1 cellular context compared by ENCODE assay signal in genomic region chr14:73394317-73394716, GRCh38.
TF ChIP-seq lines count a peak whose summit lies in the region.

No MANE protein-coding gene starts in this region.

TF ChIP-seq in WTC11, 78 proteins besides CTCF, POLR2A, EP300 and RAD21 (continued from another document):
- TF ChIP-seq ZBTB43 (CRISPR knock-in tag; IDR thresholded peaks at IDR 0.05) (no peak), ZNF317 (CRISPR knock-in tag; IDR thresholded peaks at IDR 0.05; ENCODE audit: borderline replicate concordance, low read depth) (no peak), CBFB (CRISPR knock-in tag; IDR thresholded peaks at IDR 0.05; ENCODE audit: low read depth) (no peak), ATF6 (CRISPR knock-in tag; IDR thresholded peaks at IDR 0.05) (no peak), SMAD4 (CRISPR knock-in tag; IDR thresholded peaks at IDR 0.05) (no peak), NFATC4 (CRISPR knock-in tag; IDR thresholded peaks at IDR 0.05) (no peak), CDX4 (CRISPR knock-in tag; IDR thresholded peaks at IDR 0.05; ENCODE audit: borderline replicate concordance) (no peak), IRF1 (CRISPR knock-in tag; IDR thresholded peaks at IDR 0.05) (no peak), USF1 (CRISPR knock-in tag; IDR thresholded peaks at IDR 0.05) (no peak), MAX (CRISPR knock-in tag; IDR thresholded peaks at IDR 0.05) (no peak), ZMAT4 (CRISPR knock-in tag; IDR thresholded peaks at IDR 0.05) (no peak), ZNF281 (CRISPR knock-in tag; IDR thresholded peaks at IDR 0.05) (no peak), GTF2I (CRISPR knock-in tag; conservative IDR thresholded peaks at IDR 0.05) (no peak)
